Comparison of ENCODE assay signal across 19 cellular contexts in genomic region chr18:57569133-57569532, GRCh38.
"Had no signal": no experiment of that assay in that cellular context is flagged by ENCODE, and none has a peak within 500 bp of the region (broad histone marks: within the 10 kb centered on the region; RNA-seq: fewer than 3 reads in every experiment).

No MANE protein-coding gene starts in this region.

- H3K27me3 ChIP-seq: gastrocnemius medialis, heart right ventricle, neutrophil, spleen, transverse colon had no signal

- H3K9me3 ChIP-seq: gastrocnemius medialis, heart right ventricle, mucosa of descending colon, neutrophil, spleen, thoracic aorta, transverse colon had no signal

- DNase-seq: effector memory CD4-positive, alpha-beta T cell; gastrocnemius medialis; heart right ventricle; hypothalamus; kidney glomerular epithelial cell; mucosa of descending colon; naive thymus-derived CD8-positive, alpha-beta T cell; posterior cingulate gyrus; spleen; stimulated activated CD4-positive, alpha-beta T cell treated with anti-CD3 and anti-CD28 coated beads, Interleukin-15, amount 100 ng/mL, for 24 hours; stimulated activated CD4-positive, alpha-beta T cell treated with anti-CD3 and anti-CD28 coated beads, Interleukin-1b, Interleukin-23, amount 100 ng/mL, for 48 hours; stimulated activated CD4-positive, alpha-beta T cell treated with anti-CD3 and anti-CD28 coated beads, Interleukin-4, amount 100 ng/mL, for 24 hours; stimulated activated naive B cell treated with anti-CD40 and anti-IgM and Interleukin-4, amounts not matched to agents 10 μg/mL and 1 μg/mL and 100 μg/mL, for 72 hours; stimulated activated naive CD8-positive, alpha-beta T cell treated with anti-CD3 and anti-CD28 coated beads, Interleukin-15, amount 100 ng/mL, for 72 hours; transverse colon had no signal

- H3K27ac ChIP-seq: gastrocnemius medialis, neutrophil, spleen, thoracic aorta, transverse colon had no signal

- H3K4me3 ChIP-seq: gastrocnemius medialis, heart right ventricle, mucosa of descending colon, spleen, thoracic aorta, transverse colon had no signal

- H3K4me1 ChIP-seq: gastrocnemius medialis, heart right ventricle, spleen, transverse colon had no signal

- ATAC-seq: esophagus mucosa; gastrocnemius medialis; heart right ventricle; mucosa of descending colon; naive thymus-derived CD8-positive, alpha-beta T cell; sciatic nerve; stimulated activated naive B cell treated with anti-CD40 and anti-IgM and Interleukin-4, amounts not matched to agents 10 μg/mL and 1 μg/mL and 100 μg/mL, for 72 hours; stimulated activated naive CD8-positive, alpha-beta T cell treated with anti-CD3 and anti-CD28 coated beads, Interleukin-15, amount 100 ng/mL, for 72 hours had no signal
